Comparison of ENCODE assay signal across 23 cellular contexts in genomic region chr10:103929396-103929921, GRCh38. TPM values are rescaled to one million over a fixed set of nuclear protein-coding genes. Genes with fewer than 3 reads are reported as not detected.
DNase-seq lines count a peak whose midpoint lies in the region; TF ChIP-seq lines count a peak whose summit lies in the region.
"Had no signal": no experiment of that assay in that cellular context is flagged by ENCODE, and none has a peak within 500 bp of the region (broad histone marks: within the 10 kb centered on the region; RNA-seq: fewer than 3 reads in every experiment).

No MANE protein-coding gene starts in this region.

- H4K91ac ChIP-seq in trophoblast cell (ENCODE audit: low read depth, low read length), result peak overlapping the region; percentile 76

- H2AFZ ChIP-seq in trophoblast cell (ENCODE audit: insufficient read depth, low read length, poor library complexity), result no peak overlapping the region
- H2AFZ ChIP-seq: GM23248 had no signal

- H3K79me2 ChIP-seq in trophoblast cell (ENCODE audit: control insufficient read depth, insufficient read depth, low read length, poor library complexity), result no peaks in the 10 kb centered on the region

- H3K36me3 ChIP-seq in trophoblast cell (ENCODE audit: control insufficient read depth in 1 of 2, insufficient read depth in 2 of 2, low read length in 2 of 2), result no peaks in the 10 kb centered on the region
- H3K36me3 ChIP-seq: ascending aorta, stomach, upper lobe of right lung had no signal

- no peak overlapping the region for H3K18ac ChIP-seq in trophoblast cell (ENCODE audit: low read length)

- no peak overlapping the region for H3K4ac ChIP-seq in trophoblast cell (ENCODE audit: low read depth, low read length)

- peak overlapping the region; percentile 16 for H2BK5ac ChIP-seq in trophoblast cell (ENCODE audit: low read depth, low read length, poor library complexity)

- H2BK12ac ChIP-seq in trophoblast cell (ENCODE audit: low read length), result peak overlapping the region; percentile 43

- H3K4me1 ChIP-seq in trophoblast cell (ENCODE audit: control insufficient read depth in 1 of 2, insufficient read depth in 2 of 2, low read length in 2 of 2), result peaks cover 28 to 31% of the 10 kb centered on the region in 2 experiments
- H3K4me1 ChIP-seq: ascending aorta, upper lobe of right lung had no signal

- H2AK5ac ChIP-seq in trophoblast cell (ENCODE audit: low read length), result no peak overlapping the region

- no CpG with 5 or more reads among the region's 7 CpGs for WGBS in trophoblast cell (ENCODE audit: extremely low coverage, insufficient coverage, insufficient read length)

- no peaks in the 10 kb centered on the region for H3K9me3 ChIP-seq in trophoblast cell (ENCODE audit: insufficient read depth, low read depth, low read length)
- H3K9me3 ChIP-seq: ascending aorta, stomach, upper lobe of right lung had no signal

- H3K4me2 ChIP-seq in trophoblast cell (ENCODE audit: low read length), result no peak overlapping the region

- H4K8ac ChIP-seq in trophoblast cell (ENCODE audit: low read depth, low read length), result no peak overlapping the region

- no peak overlapping the region for H4K12ac ChIP-seq in trophoblast cell (ENCODE audit: low read depth, low read length)

- no peak overlapping the region for H3K9ac ChIP-seq in trophoblast cell (ENCODE audit: low read length)
- H3K9ac ChIP-seq: GM23248 had no signal

- H3K79me1 ChIP-seq in trophoblast cell (ENCODE audit: low read length), result peaks cover 19% of the 10 kb centered on the region

- no peak overlapping the region for H3K4me3 ChIP-seq in fibroblast of pulmonary artery (replicated peaks; ENCODE audit: low read depth, low read length)
- H3K4me3 ChIP-seq in trophoblast cell (ENCODE audit: low read depth, low read length), result no peak overlapping the region
- H3K4me3 ChIP-seq: ascending aorta, GM23248, stomach, upper lobe of right lung had no signal

- TF ChIP-seq CTCF in fibroblast of pulmonary artery (IDR thresholded peaks at IDR 0.05; ENCODE audit: low read length, missing control alignments), result no peak

- H3K14ac ChIP-seq in trophoblast cell (ENCODE audit: low read length), result no peak overlapping the region

- H3K27me3 ChIP-seq in trophoblast cell (ENCODE audit: insufficient read depth, low read length), result no peaks in the 10 kb centered on the region
- H3K27me3 ChIP-seq: ascending aorta, stomach, upper lobe of right lung had no signal

- no peak overlapping the region for H3K23ac ChIP-seq in trophoblast cell (ENCODE audit: low read length)

- no peak overlapping the region for H2BK120ac ChIP-seq in trophoblast cell (ENCODE audit: insufficient read depth, low read length, poor library complexity)

- DNase-seq in NCI-H146 (lab: John Stamatoyannopoulos, UW) (peak; percentile 25), NCI-H146 treated with DMSO at 0.1 percent for 48 hours (lab: John Stamatoyannopoulos, UW; ENCODE audit: unreplicated experiment) (no peak), NCI-H69 (lab: John Stamatoyannopoulos, UW) (peak; percentile 55), fibroblast of pulmonary artery (ENCODE audit: low read depth) (peak; percentile 32), trophoblast cell (no peak), NOMO-1 treated with DMSO at 0.1 percent for 48 hours (lab: John Stamatoyannopoulos, UW; ENCODE audit: unreplicated experiment) (no peak), OCI-M2 (lab: John Stamatoyannopoulos, UW; ENCODE audit: unreplicated experiment) (no peak), MV-4-11 (lab: John Stamatoyannopoulos, UW) (no peak)
- DNase-seq: 8988T; activated CD4-positive, alpha-beta T cell treated with anti-CD3 and anti-CD28 coated beads, Interleukin-2, amount 50 U/mL, for 4 hours; activated naive CD4-positive, alpha-beta T cell treated with anti-CD3 and anti-CD28 coated beads for 36 hours; Calu3; effector memory CD4-positive, alpha-beta T cell; GM23248; mammary epithelial cell; NCI-H1105 treated with DMSO at 0.1 percent for 48 hours; NCI-H446; SHP77; small intestine; stimulated activated CD4-positive, alpha-beta T cell treated with anti-CD3 and anti-CD28 coated beads, Interleukin-2, amount 100 ng/mL, for 48 hours; stomach; upper lobe of right lung had no signal

- H3K27ac ChIP-seq in trophoblast cell (ENCODE audit: low read depth, low read length), result peak overlapping the region; percentile 70
- H3K27ac ChIP-seq: ascending aorta, GM23248, stomach, upper lobe of right lung had no signal

RNA-seq across cellular contexts. Expression of gene STN1, which starts 11.5 kb away (rescaled TPM):
- polyA plus RNA-seq in trophoblast cell (2013), result 15.1 and 17.4 TPM in 2 replicates

RNA-seq across cellular contexts. Expression of gene SLK, which starts 37.5 kb away (rescaled TPM):
- 31.0 and 33.1 TPM in 2 replicates for polyA plus RNA-seq in trophoblast cell (2013)

Comparison
In these comparisons a context has a peak if more than half of its experiments do, and no peak if none do; other contexts are left out.
1. DNase-seq: peak in NCI-H146 (single experiment), NCI-H69 (single experiment) and fibroblast of pulmonary artery (single experiment); none in NCI-H146 treated with DMSO at 0.1 percent for 48 hours (single experiment), trophoblast cell (0 of 2), NOMO-1 treated with DMSO at 0.1 percent for 48 hours (single experiment), OCI-M2 (single experiment) and MV-4-11 (single experiment).